Comparison of ENCODE assay signal across 8 cellular contexts in genomic region chr19:39409886-39410619, GRCh38. TPM values are rescaled to one million over a fixed set of nuclear protein-coding genes. Genes with fewer than 3 reads are reported as not detected.
DNase-seq lines count a peak whose midpoint lies in the region; ATAC-seq and TF ChIP-seq lines count a peak whose summit lies in the region.

No MANE protein-coding gene starts in this region.

- peak; percentile 31 for ATAC-seq in memory B cell (ENCODE audit: low read depth)
- ATAC-seq in GM19035 (IDR thresholded peaks at IDR 0.05; ENCODE audit: unreplicated experiment), result no peak

- H3K27ac Mint-ChIP-seq in memory B cell, result peak overlapping the region; percentile 96

- WGBS in ectodermal cell, 2 experiments, result 1% methylated on average over 39 of the region's 39 CpGs

- H3K27me3 Mint-ChIP-seq in memory B cell, result no peaks in the 10 kb centered on the region

- no peaks in the 10 kb centered on the region for H3K9me3 ChIP-seq in ectodermal cell (ENCODE audit: control insufficient read depth, low read length)

- peak overlapping the region; percentile 100 for H3K4me3 Mint-ChIP-seq in memory B cell

- peaks cover 37% of the 10 kb centered on the region for H3K4me1 ChIP-seq in ectodermal cell (ENCODE audit: control insufficient read depth, insufficient read depth, low read length)

- H3K4me1 Mint-ChIP-seq in memory B cell, result peaks cover 46% of the 10 kb centered on the region

- peaks cover 28% of the 10 kb centered on the region for H3K36me3 Mint-ChIP-seq in memory B cell

- no peak for TF ChIP-seq CTCF in NB4 (IDR thresholded peaks at IDR 0.05; ENCODE audit: low read depth, low read length)

- DNase-seq in DMS 273 (lab: John Stamatoyannopoulos, UW; ENCODE audit: unreplicated experiment) (peak; percentile 71), DMS 273 treated with DMSO at 0.1 percent for 48 hours (lab: John Stamatoyannopoulos, UW) (no peak), NB4 (ENCODE audit: low read depth) (peak; percentile 80), memory B cell (ENCODE audit: low spot score in 2 of 2) (peak; percentile 84 to 85)
- DNase-seq in activated CD4-positive, alpha-beta T cell treated with anti-CD3 and anti-CD28 coated beads for 4 hours, result peak; percentile 52 to 60
- DNase-seq in stimulated activated naive CD4-positive, alpha-beta T cell (lab: John Stamatoyannopoulos, UW), result peak; percentile 62 to 84 (median 72)

- H3K4me3 ChIP-seq in NB4 (ENCODE audit: low read depth, low read length) (peak overlapping the region; percentile 59), ectodermal cell (ENCODE audit: insufficient read depth, low read depth, low read length) (peak overlapping the region; percentile 48)

- H3K36me3 ChIP-seq in ectodermal cell (ENCODE audit: control insufficient read depth, insufficient read depth, low read length), result peaks cover 5% of the 10 kb centered on the region

- H3K27me3 ChIP-seq in ectodermal cell (ENCODE audit: control insufficient read depth, insufficient read depth, low read length, poor library complexity, severe bottlenecking), result peaks cover 13% of the 10 kb centered on the region

- H3K27ac ChIP-seq in ectodermal cell (ENCODE audit: insufficient read depth, low read depth, low read length, poor library complexity, severe bottlenecking), result no peak overlapping the region

- H3K9me3 Mint-ChIP-seq in memory B cell, result no peaks in the 10 kb centered on the region

- TF ChIP-seq POLR2A in NB4 (IDR thresholded peaks at IDR 0.05; ENCODE audit: extremely low read depth, insufficient read length), result no peak

RNA-seq across cellular contexts. Expression of gene PLEKHG2, which starts 2.4 kb away (rescaled TPM):
- 87.4 TPM for polyA plus RNA-seq in ectodermal cell (2013, experiment 1 of 4)
- 90.8 TPM for polyA plus RNA-seq in ectodermal cell (2013, experiment 2 of 4)
- polyA plus RNA-seq in ectodermal cell (2013, experiment 3 of 4), result 60.9 TPM
- polyA plus RNA-seq in ectodermal cell (2013, experiment 4 of 4), result 71.0 TPM

RNA-seq across cellular contexts. Expression of gene ZFP36, which starts 3.4 kb away (rescaled TPM):
- 9.8 TPM for polyA plus RNA-seq in ectodermal cell (2013, experiment 1 of 4)
- polyA plus RNA-seq in ectodermal cell (2013, experiment 2 of 4), result 7.4 TPM
- 4.7 TPM for polyA plus RNA-seq in ectodermal cell (2013, experiment 3 of 4)
- 5.8 TPM for polyA plus RNA-seq in ectodermal cell (2013, experiment 4 of 4)

RNA-seq across cellular contexts. Expression of gene MED29, which starts 18.9 kb away (rescaled TPM):
- polyA plus RNA-seq in ectodermal cell (2013, experiment 1 of 4), result 34.2 TPM
- 36.8 TPM for polyA plus RNA-seq in ectodermal cell (2013, experiment 2 of 4)
- 27.1 TPM for polyA plus RNA-seq in ectodermal cell (2013, experiment 3 of 4)
- polyA plus RNA-seq in ectodermal cell (2013, experiment 4 of 4), result 29.6 TPM

RNA-seq across cellular contexts. Expression of gene PAF1, which starts 19.1 kb away (rescaled TPM):
- 41.0 TPM for polyA plus RNA-seq in ectodermal cell (2013, experiment 1 of 4)
- polyA plus RNA-seq in ectodermal cell (2013, experiment 2 of 4), result 38.9 TPM
- polyA plus RNA-seq in ectodermal cell (2013, experiment 3 of 4), result 32.5 TPM
- 38.7 TPM for polyA plus RNA-seq in ectodermal cell (2013, experiment 4 of 4)

RNA-seq across cellular contexts. Expression of gene RPS16, which starts 25.7 kb away (rescaled TPM):
- 1,697 TPM for polyA plus RNA-seq in ectodermal cell (2013, experiment 1 of 4)
- polyA plus RNA-seq in ectodermal cell (2013, experiment 2 of 4), result 1,868 TPM
- polyA plus RNA-seq in ectodermal cell (2013, experiment 3 of 4), result 2,395 TPM
- 2,708 TPM for polyA plus RNA-seq in ectodermal cell (2013, experiment 4 of 4)
